In the genomic region with DNA sequence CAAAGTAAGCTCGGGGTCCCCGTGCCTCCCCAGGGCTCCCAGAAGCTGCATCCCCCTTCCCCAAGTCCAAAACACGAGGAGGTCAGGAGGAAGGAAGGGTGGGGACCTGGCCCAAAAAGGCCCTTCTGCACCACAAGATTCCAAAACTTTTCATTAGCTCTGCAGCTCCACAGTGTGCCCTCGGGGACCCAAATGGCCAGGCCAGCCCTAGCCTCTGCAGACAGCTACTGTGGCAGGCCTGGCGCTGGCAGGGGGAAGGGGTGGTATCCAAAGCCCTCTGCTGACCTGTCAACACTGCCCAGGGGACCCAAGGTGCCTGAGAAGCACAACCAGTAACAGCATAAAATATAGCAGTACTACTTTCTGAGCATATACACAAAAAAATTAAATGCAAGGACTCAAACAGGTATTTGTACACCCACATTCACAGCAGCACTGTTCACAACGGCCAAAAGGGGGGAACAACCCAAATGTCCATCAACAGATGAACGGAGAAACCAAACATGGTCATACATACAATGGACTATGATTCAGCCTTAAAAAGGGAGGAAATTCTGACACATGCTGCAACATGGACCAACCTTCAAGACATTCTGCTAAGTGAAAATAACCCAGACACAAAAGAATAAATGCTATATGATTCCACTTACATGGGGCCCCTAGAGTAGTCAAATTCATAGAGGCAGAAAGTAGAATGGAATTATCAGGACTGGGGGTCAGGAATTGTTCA, we compare ENCODE assay signal across 11 cellular contexts. TPM values are rescaled to one million over a fixed set of nuclear protein-coding genes. Genes with fewer than 3 reads are reported as not detected.
DNase-seq lines count a peak whose midpoint lies in the region; ATAC-seq and TF ChIP-seq lines count a peak whose summit lies in the region.
"Had no signal": no experiment of that assay in that cellular context is flagged by ENCODE, and none has a peak within 500 bp of the region (broad histone marks: within the 10 kb centered on the region; RNA-seq: fewer than 3 reads in every experiment).

No MANE protein-coding gene starts in this region.

- no TSS peak for BruUV-seq in IMR-90 (replicated peaks; lab: Mats Ljungman, UMichigan)
- no TSS peak for BruUV-seq in mammary epithelial cell (replicated peaks; lab: Mats Ljungman, UMichigan)

- peaks cover 98% of the 10 kb centered on the region for H3K79me2 ChIP-seq in mammary epithelial cell (ENCODE audit: insufficient read depth, low read length)

- H4K20me1 ChIP-seq in IMR-90 (ENCODE audit: insufficient read depth, low read length) (peaks cover 99% of the 10 kb centered on the region), mammary epithelial cell (ENCODE audit: insufficient read depth, low read length) (no peaks in the 10 kb centered on the region)

- H3K14ac ChIP-seq in IMR-90 (replicated peaks; ENCODE audit: low read depth, low read length): peak overlapping the region; percentile 56; the same call in 1 of the 2 replicates

- CTCF ChIA-PET in IMR-90 (lab: Yijun Ruan, JAX): interaction anchor here (1.4 kb wide), 1 partner anchor 10 kb away, joined by 4 read pairs; no protein-coding TSS in a partner anchor
- CTCF ChIA-PET in mammary epithelial cell (lab: Charles Lee; ENCODE audit: low non-redundant PET): no interaction called here

- H2AK5ac ChIP-seq in IMR-90 (ENCODE audit: low read depth, low read length): 0 out of 2 replicates have a peak overlapping the region, but pooled peaks have one; percentile 40

- no peak overlapping the region for H4K91ac ChIP-seq in IMR-90 (ENCODE audit: insufficient read depth, low read depth, low read length)

- H3K18ac ChIP-seq in IMR-90 (ENCODE audit: low read depth, low read length): no peak overlapping the region; the same call in none of the 2 replicates

- H3K23ac ChIP-seq in IMR-90 (ENCODE audit: low read depth, low read length): peak overlapping the region; percentile 10

- H2BK20ac ChIP-seq in IMR-90 (ENCODE audit: low read depth, low read length): no peak overlapping the region

- H3K9me3 ChIP-seq in IMR-90 (ENCODE audit: control insufficient read depth, insufficient read depth, low read length) (no peaks in the 10 kb centered on the region), mammary epithelial cell (replicated peaks; ENCODE audit: insufficient read depth, low read length) (no peaks in the 10 kb centered on the region), thyroid gland (no peaks in the 10 kb centered on the region)

- H2BK120ac ChIP-seq in IMR-90 (ENCODE audit: low read depth, low read length): peak overlapping the region; percentile 30; the same call in 1 of the 2 replicates

- H2AFZ ChIP-seq in IMR-90 (replicated peaks; ENCODE audit: low read length, poor library complexity) (peak overlapping the region; percentile 5), mammary epithelial cell (ENCODE audit: low read depth, low read length) (no peak overlapping the region)

- H3K4me2 ChIP-seq in IMR-90 (ENCODE audit: low read depth, low read length) (no peak overlapping the region), mammary epithelial cell (ENCODE audit: insufficient read depth, low read depth, low read length) (peak overlapping the region; percentile 69)

- TF ChIP-seq CTCF in IMR-90 (conservative IDR thresholded peaks at IDR 0.05; ENCODE audit: low read depth, low read length) (no peak), mammary epithelial cell (conservative IDR thresholded peaks at IDR 0.05 in 1 of 2, IDR thresholded peaks at IDR 0.05 in 1 of 2; ENCODE audit: extremely low read depth in 1 of 2, insufficient read depth in 1 of 2, low read depth in 1 of 2, low read length in 2 of 2) (no peak), thyroid gland (IDR thresholded peaks at IDR 0.05) (no peak)

- no peak overlapping the region for H2AK9ac ChIP-seq in IMR-90 (replicated peaks; ENCODE audit: low read depth, low read length, poor library complexity)

- H3K9me1 ChIP-seq in IMR-90 (ENCODE audit: insufficient read depth, low read length): peaks cover 49% of the 10 kb centered on the region

- peaks cover 17% of the 10 kb centered on the region for H3K36me3 ChIP-seq in IMR-90 (ENCODE audit: control insufficient read depth, insufficient read depth, low read length)
- no peaks in the 10 kb centered on the region for H3K36me3 ChIP-seq in mammary epithelial cell (ENCODE audit: insufficient read depth, low read length)
- no peaks in the 10 kb centered on the region for H3K36me3 ChIP-seq in thyroid gland

- peaks cover 64% of the 10 kb centered on the region for H3K4me1 ChIP-seq in IMR-90 (ENCODE audit: control insufficient read depth, insufficient read depth, low read length)
- peaks cover 95% of the 10 kb centered on the region for H3K4me1 ChIP-seq in mammary epithelial cell (ENCODE audit: insufficient read depth, low read length)
- peaks cover 0 to 58% of the 10 kb centered on the region in 2 donors for H3K4me1 ChIP-seq in thyroid gland

- no peak overlapping the region for H2BK15ac ChIP-seq in IMR-90 (ENCODE audit: low read depth, low read length)

- dilution Hi-C loops in IMR-90 (cut with HindIII; ENCODE audit: low sequenced_read_pairs, unreplicated experiment) (no loop called here), mammary epithelial cell (cut with HindIII; ENCODE audit: low sequenced_read_pairs) (loop anchor here (5.0 kb wide), 2 partner anchors 42 to 72 kb away; no protein-coding TSS in a partner anchor)

- H3K56ac ChIP-seq in IMR-90 (ENCODE audit: extremely low read depth, insufficient read depth, low read length): no peak overlapping the region

- H3K9ac ChIP-seq in IMR-90 (ENCODE audit: low read depth, low read length): peak overlapping the region; percentile 15; the same call in 1 of the 2 replicates
- H3K9ac ChIP-seq in mammary epithelial cell (ENCODE audit: insufficient read depth, low read length): peak overlapping the region; percentile 65

- H4K8ac ChIP-seq in IMR-90 (ENCODE audit: low read depth in 2 of 2, low read length in 2 of 2): no peak overlapping the region

- H3K27me3 ChIP-seq in IMR-90 (ENCODE audit: control insufficient read depth, insufficient read depth, low read length) (no peaks in the 10 kb centered on the region), mammary epithelial cell (ENCODE audit: insufficient read depth, low read length) (no peaks in the 10 kb centered on the region), thyroid gland (no peaks in the 10 kb centered on the region)

- H3K79me1 ChIP-seq in IMR-90 (ENCODE audit: low read depth in 1 of 2, low read length in 2 of 2): peaks cover 0 to 55% of the 10 kb centered on the region in 2 experiments; a peak in 2 of 4 replicates

- WGBS in IMR-90 (ENCODE audit: extremely low coverage in 2 of 2, insufficient read length in 1 of 2), 2 experiments: 40% methylated on average over 1 of the region's 7 CpGs; no CpG with 5 or more reads in 1 of the 2 experiments
- 15% methylated on average over 4 of the region's 7 CpGs for WGBS in mammary epithelial cell (ENCODE audit: low coverage, missing lambda C conversion rate)
- WGBS in thyroid gland, 2 donors: 68 to 78% methylated on average over 6 of the region's 7 CpGs

- H2BK5ac ChIP-seq in IMR-90 (ENCODE audit: low read depth, low read length, poor library complexity, severe bottlenecking): peak overlapping the region; percentile 58

- POLR2A ChIA-PET in IMR-90 (lab: Charles Lee; ENCODE audit: unreplicated experiment): no interaction called here

- no peak for ATAC-seq in IMR-90 (ENCODE audit: low read depth)
- no peak for ATAC-seq in GM19351 (IDR thresholded peaks at IDR 0.05; ENCODE audit: unreplicated experiment)
- ATAC-seq in GM21723 (IDR thresholded peaks at IDR 0.05; ENCODE audit: unreplicated experiment): no peak
- ATAC-seq: natural killer cell treated with Interleukin-12 subunit alpha and Interleukin-12 subunit beta and Interleukin-15 and Interleukin-18, amount 100 ng/mL, for 72 hours had no signal

- H3K4ac ChIP-seq in IMR-90 (ENCODE audit: low read depth, low read length): peak overlapping the region; percentile 53; the same call in 1 of the 2 replicates

- no peak for TF ChIP-seq RAD21 in IMR-90 (IDR thresholded peaks at IDR 0.05; ENCODE audit: low read length)

- DNase-seq in IMR-90 (no peak), mammary epithelial cell (peak; percentile 51), lung microvascular endothelial cell (ENCODE audit: low read depth in 2 of 2) (peak; percentile 39 to 69), thyroid gland (no peak), NCI-H187 (lab: John Stamatoyannopoulos, UW) (no peak)
- DNase-seq: activated CD4-positive, alpha-beta T cell treated with anti-CD3 and anti-CD28 coated beads, Interleukin-2, amount 50 U/mL, for 4 hours; anterior cingulate cortex; SHP77 had no signal

- intact Hi-C loops in IMR-90 (cut with micrococcal nuclease) (no loop called here), mammary epithelial cell (cut with micrococcal nuclease) (loop anchor here (10.0 kb wide), 1 partner anchor 805 kb away; no protein-coding TSS in a partner anchor), thyroid gland (cut with DNase I) (no loop called here)

- TF ChIP-seq POLR2A in IMR-90 (IDR thresholded peaks at IDR 0.05; ENCODE audit: low read depth, low read length) (no peak), thyroid gland (IDR thresholded peaks at IDR 0.05) (no peak)

- no peak overlapping the region for H3K4me3 ChIP-seq in IMR-90 (ENCODE audit: insufficient read depth, low read depth, low read length)
- H3K4me3 ChIP-seq in mammary epithelial cell (replicated peaks in 1 of 3; ENCODE audit: insufficient read depth in 1 of 3, low read depth in 2 of 3, low read length in 3 of 3): no peak overlapping the region
- no peak overlapping the region for H3K4me3 ChIP-seq in thyroid gland (replicated peaks in 1 of 3)

- in situ Hi-C loops in IMR-90 (cut with MboI; ENCODE audit: low sequenced_read_pairs): no loop called here
- in situ Hi-C loops in mammary epithelial cell (cut with MboI; ENCODE audit: low sequenced_read_pairs in 2 of 2): loop anchor here in 1 of 2 donors (10.0 kb wide), 1 partner anchor 145 kb away; no protein-coding TSS in a partner anchor

- H4K5ac ChIP-seq in IMR-90 (ENCODE audit: low read depth, low read length): no peak overlapping the region

- peak overlapping the region; percentile 55 for H3K27ac ChIP-seq in IMR-90 (ENCODE audit: insufficient read depth, low read length)
- peak overlapping the region; percentile 64 for H3K27ac ChIP-seq in mammary epithelial cell (ENCODE audit: insufficient read depth, low read depth, low read length)
- peak overlapping the region in 2 of 3 donors; percentile 40 to 41 for H3K27ac ChIP-seq in thyroid gland

TF ChIP-seq in IMR-90, 13 proteins besides CTCF, POLR2A, EP300 and RAD21 (continues in another document):
- TF ChIP-seq NFE2L2 (IDR thresholded peaks at IDR 0.05; ENCODE audit: low read depth, low read length) (no peak), SMC3 (IDR thresholded peaks at IDR 0.05; ENCODE audit: low read depth, low read length) (no peak)

RNA-seq across cellular contexts. Expression of a gene that starts 29.7 kb away (rescaled TPM):
- total RNA-seq in IMR-90 (2012; rRNA removed) (648 and 684 TPM in 2 replicates), mammary epithelial cell (1,000 to 10,000 TPM in 1 of 2 donors, 100 to 1,000 TPM in 1; 841 to 1,322 TPM), lung microvascular endothelial cell (169 and 219 TPM in 2 replicates), thyroid gland (10 to 100 TPM; 48.1 to 90.4 (median 64.8) TPM)
- polyA plus RNA-seq in IMR-90 (2012; rRNA removed) (766 and 895 TPM in 2 replicates), mammary epithelial cell (813 TPM)
- polyA plus RNA-seq in IMR-90 (2012; cell fraction: cytosol; rRNA removed): 676 and 750 TPM in 2 replicates
- 1,803 and 1,926 TPM in 2 replicates for polyA plus RNA-seq in IMR-90 (2012; cell fraction: nucleus; rRNA removed; ENCODE audit: low replicate concordance)
- polyA minus RNA-seq in mammary epithelial cell: 1,325 TPM

Comparison
In these comparisons a context has a peak if more than half of its experiments do, and no peak if none do; other contexts are left out.
1. DNase-seq: peak in mammary epithelial cell (single experiment) and lung microvascular endothelial cell (2 of 2); none in IMR-90 (single experiment), thyroid gland (0 of 2) and NCI-H187 (0 of 2).
2. Peak in every context shown above with its lines, with median percentiles within 50 percentile points of each other: H3K27ac ChIP-seq.